In the genomic region with DNA sequence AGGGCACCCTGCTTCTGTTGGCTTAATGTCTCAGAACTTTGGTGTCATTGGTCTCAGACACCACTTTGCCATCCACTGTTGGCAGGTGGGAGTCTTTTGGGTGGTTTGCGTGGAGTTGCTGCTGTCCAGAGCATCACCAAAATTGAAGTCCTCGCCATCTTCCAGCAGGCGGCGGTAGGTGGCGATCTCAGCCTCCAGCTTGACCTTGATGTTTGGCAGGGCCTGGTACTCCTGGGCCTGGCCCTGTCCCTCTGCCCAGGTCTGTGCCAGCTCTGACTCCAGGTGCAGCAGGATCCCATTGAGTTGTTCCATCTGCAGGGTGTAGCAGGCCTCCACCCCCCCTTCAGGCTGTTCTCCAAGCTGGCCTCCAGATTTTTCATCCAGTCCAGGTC, we compare ENCODE assay signal across 11 cellular contexts. TPM values are rescaled to one million over a fixed set of nuclear protein-coding genes. Genes with fewer than 3 reads are reported as not detected.
A peak's percentile ranks its signal among the peaks of the same experiment; 100 is the strongest.
DNase-seq lines count a peak whose midpoint lies in the region; ATAC-seq and TF ChIP-seq lines count a peak whose summit lies in the region.
"Not testable (repeated sequence)": the region's sequence is repeated elsewhere in the genome, so short reads cannot be mapped to it uniquely, and the experiment has no call there.
"Had no signal": no experiment of that assay in that cellular context is flagged by ENCODE, and none has a peak within 500 bp of the region (broad histone marks: within the 10 kb centered on the region; RNA-seq: fewer than 3 reads in every experiment).

No MANE protein-coding gene starts in this region.

- not testable (repeated sequence) for H3K27me3 Mint-ChIP-seq in CD4-positive, alpha-beta memory T cell; activated CD4-positive, alpha-beta T cell treated with anti-CD3 and anti-CD28 coated beads, Interleukin-2, amount 10 ng/mL, durations not matched to agents 7 days and 5 days; activated T-helper 17 cell treated with anti-CD3 and anti-CD28 coated beads, Interleukin-2, amount 50 U/mL, for 72 hours; activated naive CD8-positive, alpha-beta T cell treated with anti-CD3 and anti-CD28 coated beads, Interleukin-2, amount 50 U/mL, for 24 hours; naive thymus-derived CD8-positive, alpha-beta T cell

- H3K79me2 ChIP-seq in OCI-LY7 (ENCODE audit: insufficient read depth, low read depth, low read length): not testable (repeated sequence)

- not testable (repeated sequence) for H3K9me3 Mint-ChIP-seq in CD4-positive, alpha-beta memory T cell; activated T-helper 17 cell treated with anti-CD3 and anti-CD28 coated beads, Interleukin-2, amount 50 U/mL, for 72 hours; naive thymus-derived CD8-positive, alpha-beta T cell
- H3K9me3 Mint-ChIP-seq in activated CD4-positive, alpha-beta T cell treated with anti-CD3 and anti-CD28 coated beads, Interleukin-2, amount 10 ng/mL, durations not matched to agents 7 days and 5 days: peaks cover 28% of the 10 kb centered on the region
- peaks cover 13% of the 10 kb centered on the region for H3K9me3 Mint-ChIP-seq in activated naive CD8-positive, alpha-beta T cell treated with anti-CD3 and anti-CD28 coated beads, Interleukin-2, amount 50 U/mL, for 24 hours

- not testable (repeated sequence) for DNase-seq in CD4-positive, alpha-beta memory T cell; OCI-LY7 (ENCODE audit: low spot score); activated CD4-positive, alpha-beta T cell treated with anti-CD3 and anti-CD28 coated beads, Interleukin-2, amount 10 ng/mL, durations not matched to agents 7 days and 5 days; activated naive CD8-positive, alpha-beta T cell treated with anti-CD3 and anti-CD28 coated beads, Interleukin-2, amount 50 U/mL, for 24 hours; naive thymus-derived CD8-positive, alpha-beta T cell

- CTCF ChIA-PET in CD4-positive, alpha-beta memory T cell (lab: Charles Lee; ENCODE audit: partially characterized antibody): interaction anchor here (0.6 to 2.6 kb wide), 6 partner anchors 16 to 280 kb away, joined by 3 to 16 read pairs (median 4); no protein-coding TSS in a partner anchor
- CTCF ChIA-PET in OCI-LY7 (lab: Charles Lee; ENCODE audit: unreplicated experiment): not testable (repeated sequence)
- CTCF ChIA-PET in activated CD4-positive, alpha-beta T cell treated with anti-CD3 and anti-CD28 coated beads, Interleukin-2, amount 10 ng/mL, durations not matched to agents 7 days and 5 days (lab: Charles Lee): interaction anchor here (0.9 to 5.5 kb wide), 9 partner anchors 11 to 43 kb away, joined by 3 to 44 read pairs (median 4); no protein-coding TSS in a partner anchor

- not testable (repeated sequence) for ATAC-seq in activated T-helper 17 cell treated with anti-CD3 and anti-CD28 coated beads, Interleukin-2, amount 50 U/mL, for 72 hours (replicated peaks); activated naive CD8-positive, alpha-beta T cell treated with anti-CD3 and anti-CD28 coated beads, Interleukin-2, amount 50 U/mL, for 24 hours; naive thymus-derived CD8-positive, alpha-beta T cell

- H3K27ac ChIP-seq in CD4-positive, alpha-beta memory T cell (ENCODE audit: low read depth, low read length); OCI-LY7 (ENCODE audit: low read depth, low read length, poor library complexity, severe bottlenecking): not testable (repeated sequence)

- H2AFZ ChIP-seq in OCI-LY7 (ENCODE audit: low read length): peak overlapping the region; percentile 54; the same call in 1 of the 2 replicates

- intact Hi-C loops in CD4-positive, alpha-beta memory T cell (cut with micrococcal nuclease); OCI-LY7 (cut with micrococcal nuclease; ENCODE audit: unreplicated experiment): not testable (repeated sequence)

- peak overlapping the region; percentile 31; the same call in 1 of the 2 replicates for H3K4me2 ChIP-seq in OCI-LY7 (ENCODE audit: low read length)

- not testable (repeated sequence) for H3K4me3 ChIP-seq in CD4-positive, alpha-beta memory T cell (ENCODE audit: low read length in 2 of 2); GM12875 (ENCODE audit: low read depth, low read length); OCI-LY7 (ENCODE audit: low read depth, low read length, poor library complexity, severe bottlenecking)

- peaks cover 56 to 68% of the 10 kb centered on the region in 2 donors for H3K36me3 Mint-ChIP-seq in CD4-positive, alpha-beta memory T cell
- H3K36me3 Mint-ChIP-seq in activated CD4-positive, alpha-beta T cell treated with anti-CD3 and anti-CD28 coated beads, Interleukin-2, amount 10 ng/mL, durations not matched to agents 7 days and 5 days (ENCODE audit: low read depth): peaks cover 76% of the 10 kb centered on the region
- H3K36me3 Mint-ChIP-seq in activated T-helper 17 cell treated with anti-CD3 and anti-CD28 coated beads, Interleukin-2, amount 50 U/mL, for 72 hours (ENCODE audit: low read depth): peaks cover 51% of the 10 kb centered on the region
- H3K36me3 Mint-ChIP-seq in activated naive CD8-positive, alpha-beta T cell treated with anti-CD3 and anti-CD28 coated beads, Interleukin-2, amount 50 U/mL, for 24 hours (ENCODE audit: low read depth): peaks cover 26% of the 10 kb centered on the region
- H3K36me3 Mint-ChIP-seq in naive thymus-derived CD8-positive, alpha-beta T cell: peaks cover 0 to 33% (median 0%) of the 10 kb centered on the region in 3 donors

- not testable (repeated sequence) for H3K36me3 ChIP-seq in CD4-positive, alpha-beta memory T cell (ENCODE audit: insufficient read depth, low read length); OCI-LY7 (ENCODE audit: insufficient read depth, low read length)

- H3K4me3 Mint-ChIP-seq in CD4-positive, alpha-beta memory T cell: peak overlapping the region in 4 of 8 donors; percentile 4 to 45 (median 43)
- not testable (repeated sequence) for H3K4me3 Mint-ChIP-seq in activated CD4-positive, alpha-beta T cell treated with anti-CD3 and anti-CD28 coated beads, Interleukin-2, amount 10 ng/mL, durations not matched to agents 7 days and 5 days
- H3K4me3 Mint-ChIP-seq in activated T-helper 17 cell treated with anti-CD3 and anti-CD28 coated beads, Interleukin-2, amount 50 U/mL, for 72 hours: peak overlapping the region; percentile 72
- peak overlapping the region; percentile 34 for H3K4me3 Mint-ChIP-seq in activated naive CD8-positive, alpha-beta T cell treated with anti-CD3 and anti-CD28 coated beads, Interleukin-2, amount 50 U/mL, for 24 hours
- peak overlapping the region in 6 of 10 donors; percentile 29 to 72 (median 48) for H3K4me3 Mint-ChIP-seq in naive thymus-derived CD8-positive, alpha-beta T cell

- H4K20me1 ChIP-seq in OCI-LY7 (ENCODE audit: insufficient read depth, low read length): not testable (repeated sequence)

- peaks cover 50 to 77% (median 64%) of the 10 kb centered on the region in 4 donors for H3K4me1 Mint-ChIP-seq in CD4-positive, alpha-beta memory T cell
- peaks cover 55% of the 10 kb centered on the region for H3K4me1 Mint-ChIP-seq in activated CD4-positive, alpha-beta T cell treated with anti-CD3 and anti-CD28 coated beads, Interleukin-2, amount 10 ng/mL, durations not matched to agents 7 days and 5 days
- peaks cover 51% of the 10 kb centered on the region for H3K4me1 Mint-ChIP-seq in activated T-helper 17 cell treated with anti-CD3 and anti-CD28 coated beads, Interleukin-2, amount 50 U/mL, for 72 hours
- peaks cover 66% of the 10 kb centered on the region for H3K4me1 Mint-ChIP-seq in activated naive CD8-positive, alpha-beta T cell treated with anti-CD3 and anti-CD28 coated beads, Interleukin-2, amount 50 U/mL, for 24 hours
- H3K4me1 Mint-ChIP-seq in naive thymus-derived CD8-positive, alpha-beta T cell: peaks cover 23 to 81% (median 66%) of the 10 kb centered on the region in 4 donors

- H3K9me2 ChIP-seq in OCI-LY7 (ENCODE audit: insufficient read depth, low read length): not testable (repeated sequence)

- peak overlapping the region in 6 of 7 donors; percentile 61 to 87 (median 76) for H3K27ac Mint-ChIP-seq in CD4-positive, alpha-beta memory T cell
- H3K27ac Mint-ChIP-seq in activated CD4-positive, alpha-beta T cell treated with anti-CD3 and anti-CD28 coated beads, Interleukin-2, amount 10 ng/mL, durations not matched to agents 7 days and 5 days: peak overlapping the region; percentile 88
- H3K27ac Mint-ChIP-seq in activated T-helper 17 cell treated with anti-CD3 and anti-CD28 coated beads, Interleukin-2, amount 50 U/mL, for 72 hours: peak overlapping the region; percentile 98
- H3K27ac Mint-ChIP-seq in activated naive CD8-positive, alpha-beta T cell treated with anti-CD3 and anti-CD28 coated beads, Interleukin-2, amount 50 U/mL, for 24 hours: peak overlapping the region; percentile 91
- peak overlapping the region; percentile 61 to 98 (median 84) for H3K27ac Mint-ChIP-seq in naive thymus-derived CD8-positive, alpha-beta T cell

- not testable (repeated sequence) for H3K27me3 ChIP-seq in CD4-positive, alpha-beta memory T cell (ENCODE audit: insufficient read depth, low read length)

- TF ChIP-seq CTCF in GM12875 (IDR thresholded peaks at IDR 0.05; ENCODE audit: borderline replicate concordance, insufficient read depth, low read depth, low read length) (peak; percentile 19; the same call in 1 of the 2 replicates), OCI-LY7 (conservative IDR thresholded peaks at IDR 0.05; ENCODE audit: low read length) (peak; percentile 53; the same call in 1 of the 2 replicates)

- H3K4me1 ChIP-seq in CD4-positive, alpha-beta memory T cell (ENCODE audit: insufficient read depth, low read length): peaks cover 68% of the 10 kb centered on the region
- peaks cover 12% of the 10 kb centered on the region for H3K4me1 ChIP-seq in OCI-LY7 (ENCODE audit: insufficient read depth, low read length, poor library complexity, severe bottlenecking)

- H3K9me3 ChIP-seq in CD4-positive, alpha-beta memory T cell (ENCODE audit: control insufficient read depth in 1 of 2, low read length in 2 of 2); OCI-LY7 (ENCODE audit: low read length): not testable (repeated sequence)

- POLR2A ChIA-PET in CD4-positive, alpha-beta memory T cell (lab: Charles Lee; ENCODE audit: partially characterized antibody): interaction anchor here (0.6 to 6.4 kb wide), 8 partner anchors 15 to 54 kb away, joined by 3 to 27 read pairs (median 4); no protein-coding TSS in a partner anchor
- POLR2A ChIA-PET in OCI-LY7 (lab: Charles Lee): interaction anchor here (0.5 to 0.8 kb wide), 3 partner anchors 23 to 165 kb away, joined by 3 read pairs; no protein-coding TSS in a partner anchor
- POLR2A ChIA-PET in activated CD4-positive, alpha-beta T cell treated with anti-CD3 and anti-CD28 coated beads, Interleukin-2, amount 10 ng/mL, durations not matched to agents 7 days and 5 days (lab: Charles Lee): interaction anchor here (0.5 to 1.6 kb wide), 2 partner anchors 16 to 59 kb away, joined by 3 to 4 read pairs; no protein-coding TSS in a partner anchor
- POLR2A ChIA-PET in naive thymus-derived CD8-positive, alpha-beta T cell (lab: Charles Lee): interaction anchor here (0.6 to 4.7 kb wide), 6 partner anchors 11 to 222 kb away, joined by 3 to 16 read pairs (median 4); no protein-coding TSS in a partner anchor

- not testable (repeated sequence) for BruUV-seq in OCI-LY7 (replicated peaks; lab: Mats Ljungman, UMichigan)

RNA-seq across cellular contexts. Expression of gene CD28, which starts 57.8 kb away (rescaled TPM):
- total RNA-seq in CD4-positive, alpha-beta memory T cell: 100 to 1,000 TPM; 203 to 222 TPM
- 100 to 1,000 TPM in 1 of 2 donors, 10 to 100 TPM in 1; 80.0 to 132 TPM for polyA plus RNA-seq in CD4-positive, alpha-beta memory T cell
- total RNA-seq in OCI-LY7 (2014; rRNA removed; shearing (Covaris generic)): 0.49 and 0.92 TPM in 2 replicates
- 22.3 and 44.6 TPM in 2 replicates for total RNA-seq in OCI-LY7 (2022)
- total RNA-seq in activated CD4-positive, alpha-beta T cell treated with anti-CD3 and anti-CD28 coated beads, Interleukin-2, amount 10 ng/mL, durations not matched to agents 7 days and 5 days: 100 to 1,000 TPM; 151 to 163 TPM
- 100 to 1,000 TPM; 242 to 382 TPM for total RNA-seq in activated T-helper 17 cell treated with anti-CD3 and anti-CD28 coated beads, Interleukin-2, amount 50 U/mL, for 72 hours
- total RNA-seq in naive thymus-derived CD8-positive, alpha-beta T cell: 100 to 1,000 TPM; 128 to 133 TPM
- 10 to 100 TPM; 15.8 to 32.0 (median 29.3) TPM for polyA plus RNA-seq in naive thymus-derived CD8-positive, alpha-beta T cell
- total RNA-seq: H4, HFFc6, M059J, PC-3 had no signal
